1 cellular context compared by ENCODE assay signal in genomic region chr2:38462121-38462634, GRCh38.
TF ChIP-seq lines count a peak whose summit lies in the region.

No MANE protein-coding gene starts in this region.

TF ChIP-seq in H1, 55 proteins besides CTCF, POLR2A, EP300 and RAD21 (continued from another document):
- TF ChIP-seq BRCA1 (IDR thresholded peaks at IDR 0.05; ENCODE audit: low read depth, low read length) (no peak), EZH2 (IDR thresholded peaks at IDR 0.05; ENCODE audit: low read depth, low read length, severe bottlenecking) (no peak), TEAD4 (IDR thresholded peaks at IDR 0.05; ENCODE audit: low read depth, low read length) (no peak), HDAC6 (IDR thresholded peaks at IDR 0.05; ENCODE audit: low read depth, low read length) (no peak), SUZ12 (IDR thresholded peaks at IDR 0.05; ENCODE audit: low read length) (no peak), SAP30 (IDR thresholded peaks at IDR 0.05; ENCODE audit: insufficient read depth, insufficient replicate concordance, low read length) (no peak), RBBP5 (IDR thresholded peaks at IDR 0.05; ENCODE audit: borderline replicate concordance, low read depth, low read length) (no peak), TBP (IDR thresholded peaks at IDR 0.05; ENCODE audit: low read depth, low read length) (no peak), RXRA (IDR thresholded peaks at IDR 0.05; ENCODE audit: insufficient read depth, low read depth, low read length) (no peak), KDM4A (IDR thresholded peaks at IDR 0.05; ENCODE audit: low read depth, low read length, severe bottlenecking) (no peak)
